ENCODE assay signal across 14 cellular contexts in the genomic region with DNA sequence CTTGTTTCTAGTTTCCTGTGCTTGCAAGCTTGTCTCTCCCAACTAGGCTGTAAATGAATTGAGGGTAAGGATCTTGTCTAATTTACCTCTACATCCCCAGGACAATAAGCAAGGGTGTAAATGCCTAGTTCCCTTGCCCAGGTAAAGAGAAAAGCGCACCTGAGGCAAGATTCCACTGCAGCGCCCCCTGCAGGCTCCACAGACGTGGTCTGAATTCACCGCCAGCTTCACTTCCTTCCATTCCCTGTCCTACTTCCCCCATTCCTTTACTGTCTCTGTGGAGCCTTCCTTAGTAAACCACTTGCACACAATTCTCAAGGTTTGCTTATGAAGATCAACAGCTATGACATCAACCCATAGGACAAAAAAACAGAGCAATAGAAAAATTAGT. TPM values are rescaled to one million over a fixed set of nuclear protein-coding genes. Genes with fewer than 3 reads are reported as not detected.
DNase-seq lines count a peak whose midpoint lies in the region; FAIRE-seq and TF ChIP-seq lines count a peak whose summit lies in the region.
"Had no signal": no experiment of that assay in that cellular context is flagged by ENCODE, and none has a peak within 500 bp of the region (broad histone marks: within the 10 kb centered on the region; RNA-seq: fewer than 3 reads in every experiment).

No MANE protein-coding gene starts in this region.

- peaks cover 29% of the 10 kb centered on the region for H3K27me3 Mint-ChIP-seq in activated naive CD4-positive, alpha-beta T cell treated with anti-CD3 and anti-CD28 coated beads for 36 hours (ENCODE audit: low read depth)

- no peak for TF ChIP-seq EP300 in esophagus muscularis mucosa (IDR thresholded peaks at IDR 0.05)

- H3K4me1 Mint-ChIP-seq in activated naive CD4-positive, alpha-beta T cell treated with anti-CD3 and anti-CD28 coated beads for 36 hours (ENCODE audit: low read depth), result no peaks in the 10 kb centered on the region
- H3K4me1 Mint-ChIP-seq: CD4-positive, alpha-beta memory T cell; T-cell had no signal

- H3K27ac ChIP-seq in Karpas-422 (ENCODE audit: low read length) (no peak overlapping the region), endothelial cell of umbilical vein (ENCODE audit: insufficient read depth, low read depth, low read length) (peak overlapping the region; percentile 72), skin epidermis (peak overlapping the region in 14 of 21 experiments; percentile 0 to 72 (median 46)), esophagus muscularis mucosa (replicated peaks in 1 of 4) (peak overlapping the region in 1 of 4 donors; percentile 42)

- TF ChIP-seq CTCF in endothelial cell of umbilical vein (IDR thresholded peaks at IDR 0.05; ENCODE audit: extremely low read depth in 1 of 2, insufficient read depth in 1 of 2, low read depth in 1 of 2, low read length in 2 of 2) (peak; percentile 48 to 50), esophagus muscularis mucosa (IDR thresholded peaks at IDR 0.05) (peak in 1 of 3 experiments; percentile 8)

- 41% methylated on average over 4 of the region's 4 CpGs for WGBS in esophagus muscularis mucosa

- DNase-seq in activated naive CD4-positive, alpha-beta T cell treated with anti-CD3 and anti-CD28 coated beads for 36 hours, result peak; percentile 10
- DNase-seq in activated naive CD4-positive, alpha-beta T cell treated with anti-CD3 and anti-CD28 coated beads, Interleukin-2, amount 50 U/mL, for 16 hours, result no peak
- DNase-seq in Karpas-422 (peak; percentile 74), endothelial cell of umbilical vein (ENCODE audit: low read depth, low spot score) (no peak), NCI-H2029 treated with DMSO at 0.1 percent for 48 hours (lab: John Stamatoyannopoulos, UW) (no peak), esophagus muscularis mucosa (ENCODE audit: extremely low spot score) (no peak), T-helper 1 cell (no peak)
- DNase-seq: activated T-cell treated with anti-CD3 and anti-CD28 coated beads, Interleukin-2, amount 50 U/mL, for 24 hours; CD4-positive, alpha-beta memory T cell; NCI-H2171; small intestine had no signal

- peaks cover 1% of the 10 kb centered on the region for H3K36me3 Mint-ChIP-seq in activated naive CD4-positive, alpha-beta T cell treated with anti-CD3 and anti-CD28 coated beads for 36 hours (ENCODE audit: low read depth)
- H3K36me3 Mint-ChIP-seq: CD4-positive, alpha-beta memory T cell; T-cell had no signal

- no peak overlapping the region for H2AFZ ChIP-seq in Karpas-422 (ENCODE audit: low read length)
- H2AFZ ChIP-seq in endothelial cell of umbilical vein (ENCODE audit: low read depth, low read length), result no peak overlapping the region

- H3K36me3 ChIP-seq in Karpas-422 (ENCODE audit: insufficient read depth, low read length) (no peaks in the 10 kb centered on the region), endothelial cell of umbilical vein (ENCODE audit: control insufficient read depth in 2 of 2, extremely low read depth in 1 of 2, insufficient read depth in 2 of 2, low read length in 2 of 2) (no peaks in the 10 kb centered on the region), esophagus muscularis mucosa (no peaks in the 10 kb centered on the region)

- H3K4me3 ChIP-seq in Karpas-422 (ENCODE audit: low read length) (no peak overlapping the region), endothelial cell of umbilical vein (replicated peaks in 1 of 3; ENCODE audit: insufficient read depth in 1 of 3, low read depth in 1 of 3, low read length in 3 of 3) (no peak overlapping the region), skin epidermis (no peak overlapping the region), esophagus muscularis mucosa (no peak overlapping the region)

- POLR2A ChIA-PET in endothelial cell of umbilical vein (lab: Charles Lee), result interaction anchor here (1.4 kb wide), 1 partner anchor 357 kb away, joined by 4 read pairs; the partner anchor contains the start of genes MKKS and SLX4IP

- dilution Hi-C loops in endothelial cell of umbilical vein (cut with MboI; ENCODE audit: extremely low pct_ligation_motif_present, low sequenced_read_pairs), result no loop called here

- H3K4me1 ChIP-seq in Karpas-422 (ENCODE audit: low read length), result peaks cover 55% of the 10 kb centered on the region
- peaks cover 43% of the 10 kb centered on the region for H3K4me1 ChIP-seq in endothelial cell of umbilical vein (ENCODE audit: control insufficient read depth, extremely low read depth, insufficient read depth, low read length)
- H3K4me1 ChIP-seq in esophagus muscularis mucosa, result peaks cover 0 to 6% (median 2%) of the 10 kb centered on the region in 4 donors

- H3K4me2 ChIP-seq in Karpas-422 (ENCODE audit: low read depth, low read length, poor library complexity, severe bottlenecking) (no peak overlapping the region), endothelial cell of umbilical vein (ENCODE audit: insufficient read depth, low read length) (peak overlapping the region; percentile 45)

- no peaks in the 10 kb centered on the region for H3K9me3 Mint-ChIP-seq in activated naive CD4-positive, alpha-beta T cell treated with anti-CD3 and anti-CD28 coated beads for 36 hours
- H3K9me3 Mint-ChIP-seq: activated T-cell treated with anti-CD3 and anti-CD28 coated beads, Interleukin-2, amount 50 U/mL, for 24 hours; CD4-positive, alpha-beta memory T cell; stimulated activated naive CD8-positive, alpha-beta T cell treated with anti-CD3 and anti-CD28 coated beads, Interleukin-15, Interleukin-2, amounts not matched to agents 100 ng/mL and 50 ng/mL, for 24 hours; T-cell had no signal

- no peak for FAIRE-seq in endothelial cell of umbilical vein (lab: Jason Lieb, UNC)
- FAIRE-seq: small intestine had no signal

- no peaks in the 10 kb centered on the region for H3K79me2 ChIP-seq in Karpas-422 (ENCODE audit: low read length)
- no peaks in the 10 kb centered on the region for H3K79me2 ChIP-seq in endothelial cell of umbilical vein (ENCODE audit: control insufficient read depth, insufficient read depth, low read length)

- H4K20me1 ChIP-seq in Karpas-422 (ENCODE audit: insufficient read depth, low read depth, low read length) (no peaks in the 10 kb centered on the region), endothelial cell of umbilical vein (replicated peaks; ENCODE audit: control insufficient read depth, extremely low read depth, insufficient read depth, low read length) (no peaks in the 10 kb centered on the region)

- H3K9ac ChIP-seq in Karpas-422 (ENCODE audit: low read length), result no peak overlapping the region
- no peak overlapping the region for H3K9ac ChIP-seq in endothelial cell of umbilical vein (replicated peaks; ENCODE audit: extremely low read depth, insufficient read depth, low read length)

- H3K9me3 ChIP-seq in Karpas-422 (ENCODE audit: low read length) (no peaks in the 10 kb centered on the region), endothelial cell of umbilical vein (replicated peaks; ENCODE audit: control insufficient read depth, insufficient read depth, low read length) (no peaks in the 10 kb centered on the region), esophagus muscularis mucosa (no peaks in the 10 kb centered on the region)

- TF ChIP-seq POLR2A in endothelial cell of umbilical vein (IDR thresholded peaks at IDR 0.05; ENCODE audit: low read depth, low read length) (no peak), esophagus muscularis mucosa (IDR thresholded peaks at IDR 0.05; ENCODE audit: low read depth) (no peak)

- CTCF ChIA-PET in activated naive CD4-positive, alpha-beta T cell treated with anti-CD3 and anti-CD28 coated beads for 36 hours (lab: Charles Lee), result interaction anchor here (0.6 to 1.6 kb wide), 6 partner anchors 12 to 324 kb away, joined by 3 to 5 read pairs (median 4); no protein-coding TSS in a partner anchor
- CTCF ChIA-PET in endothelial cell of umbilical vein (lab: Charles Lee), result interaction anchor here (0.7 to 4.8 kb wide), 23 partner anchors 8 to 669 kb away, joined by 3 to 72 read pairs (median 4); partner anchors contain the start of genes ANKEF1 and SNAP25

- BruUV-seq in endothelial cell of umbilical vein (replicated peaks; lab: Mats Ljungman, UMichigan), result no TSS peak

- no peaks in the 10 kb centered on the region for H3K27me3 ChIP-seq in Karpas-422 (ENCODE audit: low read length)
- no peaks in the 10 kb centered on the region for H3K27me3 ChIP-seq in endothelial cell of umbilical vein (ENCODE audit: control insufficient read depth in 2 of 2, insufficient read depth in 2 of 2, low read length in 2 of 2)
- peaks cover 0 to 7% (median 0%) of the 10 kb centered on the region in 4 donors for H3K27me3 ChIP-seq in esophagus muscularis mucosa

- no peak overlapping the region for H3K4me3 Mint-ChIP-seq in activated naive CD4-positive, alpha-beta T cell treated with anti-CD3 and anti-CD28 coated beads for 36 hours
- H3K4me3 Mint-ChIP-seq: activated T-cell treated with anti-CD3 and anti-CD28 coated beads, Interleukin-2, amount 50 U/mL, for 24 hours; CD4-positive, alpha-beta memory T cell; stimulated activated naive CD8-positive, alpha-beta T cell treated with anti-CD3 and anti-CD28 coated beads, Interleukin-15, Interleukin-2, amounts not matched to agents 100 ng/mL and 50 ng/mL, for 24 hours; T-cell had no signal

- H3K27ac Mint-ChIP-seq in activated naive CD4-positive, alpha-beta T cell treated with anti-CD3 and anti-CD28 coated beads for 36 hours, result no peak overlapping the region
- H3K27ac Mint-ChIP-seq: activated T-cell treated with anti-CD3 and anti-CD28 coated beads, Interleukin-2, amount 50 U/mL, for 24 hours; CD4-positive, alpha-beta memory T cell; stimulated activated naive CD8-positive, alpha-beta T cell treated with anti-CD3 and anti-CD28 coated beads, Interleukin-15, Interleukin-2, amounts not matched to agents 100 ng/mL and 50 ng/mL, for 24 hours; T-cell had no signal

- H3K9me1 ChIP-seq in endothelial cell of umbilical vein (replicated peaks; ENCODE audit: control insufficient read depth, extremely low read depth, insufficient read depth, low read length), result no peaks in the 10 kb centered on the region

- no peaks in the 10 kb centered on the region for H3K9me2 ChIP-seq in Karpas-422 (replicated peaks; ENCODE audit: insufficient read depth, low read length)

- intact Hi-C loops in activated naive CD4-positive, alpha-beta T cell treated with anti-CD3 and anti-CD28 coated beads for 36 hours (cut with micrococcal nuclease), result no loop called here
- intact Hi-C loops in endothelial cell of umbilical vein (cut with micrococcal nuclease) (loop anchor here (2.0 to 5.0 kb wide), 7 partner anchors 230 to 1975 kb away; partner anchors contain the start of genes JAG1 and MKKS), esophagus muscularis mucosa (cut with DNase I) (no loop called here)

RNA-seq across cellular contexts. Expression of gene ANKEF1, which starts 42.3 kb away (rescaled TPM):
- total RNA-seq in activated naive CD4-positive, alpha-beta T cell treated with anti-CD3 and anti-CD28 coated beads for 36 hours, result 1 to 10 TPM; 2.8 to 3.2 TPM
- 3.3 and 9.6 TPM in 2 replicates for total RNA-seq in Karpas-422 (2014; rRNA removed; shearing (Covaris generic); ENCODE audit: low replicate concordance)
- total RNA-seq in endothelial cell of umbilical vein (1.8 and 2.4 TPM in 2 replicates), esophagus muscularis mucosa (1 to 10 TPM in 3 of 4 donors, under 1 TPM in 1; 0.42 to 2.3 (median 1.3) TPM)
- 0.58 and 0.65 TPM in 2 replicates for polyA plus RNA-seq in endothelial cell of umbilical vein
- 0.83 and 1.0 TPM in 2 replicates for polyA plus RNA-seq in endothelial cell of umbilical vein (2011; cell fraction: cytosol; rRNA removed)
- polyA plus RNA-seq in endothelial cell of umbilical vein (2011; cell fraction: nucleus; rRNA removed), result 0.66 and 0.69 TPM in 2 replicates
- polyA plus RNA-seq in endothelial cell of umbilical vein (2012), result 2.1 TPM in 2 replicates
- 1.1 and 1.6 TPM in 2 replicates for polyA minus RNA-seq in endothelial cell of umbilical vein
- 5.6 TPM for polyA minus RNA-seq in endothelial cell of umbilical vein (2011; cell fraction: cytosol; rRNA and poly(A)+ RNA removed)
- 0.67 and 0.72 TPM in 2 replicates for polyA minus RNA-seq in endothelial cell of umbilical vein (2011; cell fraction: nucleus; rRNA and poly(A)+ RNA removed)

Comparison
In these comparisons a context has a peak if more than half of its experiments do, and no peak if none do; other contexts are left out.
1. DNase-seq: peak in activated naive CD4-positive, alpha-beta T cell treated with anti-CD3 and anti-CD28 coated beads for 36 hours (single experiment) and Karpas-422 (single experiment); none in activated naive CD4-positive, alpha-beta T cell treated with anti-CD3 and anti-CD28 coated beads, Interleukin-2, amount 50 U/mL, for 16 hours (single experiment), endothelial cell of umbilical vein (single experiment), NCI-H2029 treated with DMSO at 0.1 percent for 48 hours (single experiment), esophagus muscularis mucosa (single experiment) and T-helper 1 cell (0 of 5).